Comparison of ENCODE assay signal across 9 cellular contexts in the genomic region with DNA sequence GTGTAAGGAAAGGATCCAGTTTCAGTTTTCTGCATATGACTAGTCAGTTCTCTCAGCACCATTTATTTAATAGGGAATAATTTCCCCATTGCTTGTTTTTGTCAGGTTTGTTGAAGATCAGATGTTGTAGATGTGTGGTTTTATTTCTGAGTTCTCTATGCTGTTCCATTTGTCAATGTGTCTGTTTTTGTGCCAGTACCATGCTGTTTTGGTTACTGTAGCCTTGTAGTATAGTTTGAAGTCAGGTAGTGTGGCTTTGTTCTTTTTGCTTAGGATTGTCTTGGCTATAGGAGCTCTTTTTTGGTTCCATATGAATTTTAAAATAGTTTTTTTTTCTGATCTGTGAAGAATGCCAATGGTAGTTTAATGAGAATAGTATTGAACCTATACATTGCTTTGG. TPM values are rescaled to one million over a fixed set of nuclear protein-coding genes. Genes with fewer than 3 reads are reported as not detected.
"Had no signal": no experiment of that assay in that cellular context is flagged by ENCODE, and none has a peak within 500 bp of the region (broad histone marks: within the 10 kb centered on the region; RNA-seq: fewer than 3 reads in every experiment).

No MANE protein-coding gene starts in this region.

RNA-seq across cellular contexts. Expression of gene CCDC187, which starts 17.1 kb away (rescaled TPM):
- total RNA-seq: activated CD4-positive, alpha-beta memory T cell treated with anti-CD3 and anti-CD28 coated beads for 36 hours; activated CD4-positive, alpha-beta memory T cell treated with anti-CD3 and anti-CD28 coated beads, Interleukin-2, amount 10 ng/mL, durations not matched to agents 7 days and 5 days; activated CD4-positive, alpha-beta T cell treated with anti-CD3 and anti-CD28 coated beads, Interleukin-2, amount 10 ng/mL, durations not matched to agents 24 days and 14 days; activated CD4-positive, alpha-beta T cell treated with anti-CD3 and anti-CD28 coated beads, Interleukin-2, amount 10 ng/mL, durations not matched to agents 7 days and 5 days; activated CD8-positive, alpha-beta memory T cell treated with anti-CD3 and anti-CD28 coated beads for 36 hours; activated CD8-positive, alpha-beta memory T cell treated with anti-CD3 and anti-CD28 coated beads, Interleukin-2, amount 10 ng/mL, durations not matched to agents 7 days and 5 days; activated CD8-positive, alpha-beta T cell treated with anti-CD3 and anti-CD28 coated beads, Interleukin-2, amount 10 ng/mL, durations not matched to agents 7 days and 5 days; T-helper 1 cell treated with Interleukin-12 subunit alpha and Interleukin-12 subunit beta and Interleukin-4 antibody, amounts not matched to agents 30 ng/mL and 1 ng/mL, for 36 hours; T-helper 2 cell treated with Interferon-gamma antibody and Interleukin-4, amounts not matched to agents 100 ng/mL and 5 ng/mL, for 36 hours had no signal
